10 cellular contexts compared by ENCODE assay signal in genomic region chr4:186685744-186686143, GRCh38. TPM values are rescaled to one million over a fixed set of nuclear protein-coding genes. Genes with fewer than 3 reads are reported as not detected.
A peak's percentile ranks its signal among the peaks of the same experiment; 100 is the strongest.
DNase-seq lines count a peak whose midpoint lies in the region; ATAC-seq, FAIRE-seq and TF ChIP-seq lines count a peak whose summit lies in the region.
"Had no signal": no experiment of that assay in that cellular context is flagged by ENCODE, and none has a peak within 500 bp of the region (broad histone marks: within the 10 kb centered on the region; RNA-seq: fewer than 3 reads in every experiment).

No MANE protein-coding gene starts in this region.

- no peak for FAIRE-seq in small intestine (lab: Jason Lieb, UNC)

- H3K27ac Mint-ChIP-seq in HFFc6, result peak overlapping the region; percentile 83
- H3K27ac Mint-ChIP-seq: activated CD8-positive, alpha-beta T cell treated with anti-CD3 and anti-CD28 coated beads for 36 hours had no signal

- H3K27me3 Mint-ChIP-seq in HFFc6 (ENCODE audit: insufficient read depth), result peaks cover 4% of the 10 kb centered on the region; the same call in 1 of the 2 replicates
- H3K27me3 Mint-ChIP-seq: activated CD8-positive, alpha-beta T cell treated with anti-CD3 and anti-CD28 coated beads for 36 hours had no signal

- intact Hi-C loops in body of pancreas (cut with DNase I), result no loop called here

- H3K27me3 ChIP-seq in body of pancreas (no peaks in the 10 kb centered on the region), iPS-18a (ENCODE audit: control insufficient read depth, insufficient read depth, low read length) (peaks cover 11% of the 10 kb centered on the region), small intestine (ENCODE audit: control insufficient read depth in 2 of 2, insufficient read depth in 2 of 2, low read length in 2 of 2) (no peaks in the 10 kb centered on the region)

- no peaks in the 10 kb centered on the region for H3K36me3 ChIP-seq in body of pancreas (replicated peaks in 1 of 2; ENCODE audit: insufficient read depth in 1 of 2, low read depth in 2 of 2)
- no peaks in the 10 kb centered on the region for H3K36me3 ChIP-seq in iPS-18a (ENCODE audit: control insufficient read depth, low read depth, low read length)
- peaks cover 0 to 2% of the 10 kb centered on the region in 2 donors for H3K36me3 ChIP-seq in small intestine (ENCODE audit: control insufficient read depth in 2 of 2, insufficient read depth in 2 of 2, low read length in 2 of 2)

- peaks cover 72% of the 10 kb centered on the region for H3K36me3 Mint-ChIP-seq in HFFc6 (ENCODE audit: low read depth)

- no peak overlapping the region for H3K4me3 ChIP-seq in body of pancreas
- H3K4me3 ChIP-seq in iPS-18a (ENCODE audit: low read length), result peak overlapping the region; percentile 6
- H3K4me3 ChIP-seq in small intestine (ENCODE audit: low read depth in 1 of 2, low read length in 2 of 2), result no peak overlapping the region
- H3K4me3 ChIP-seq in coronary artery, result no peak overlapping the region

- H3K9me3 ChIP-seq in body of pancreas (no peaks in the 10 kb centered on the region), iPS-18a (ENCODE audit: control insufficient read depth, low read depth, low read length) (no peaks in the 10 kb centered on the region), small intestine (ENCODE audit: control insufficient read depth, low read depth) (no peaks in the 10 kb centered on the region)

- peaks cover 89% of the 10 kb centered on the region for H3K4me1 Mint-ChIP-seq in HFFc6 (ENCODE audit: low read depth)

- DNase-seq in HFFc6 (peak; percentile 92), body of pancreas (no peak), small intestine (peak; percentile 48), T1000 (lab: John Stamatoyannopoulos, UW) (no peak), coronary artery (ENCODE audit: low spot score) (no peak)
- DNase-seq: activated CD8-positive, alpha-beta T cell treated with anti-CD3 and anti-CD28 coated beads for 36 hours had no signal

- TF ChIP-seq POLR2A in body of pancreas (IDR thresholded peaks at IDR 0.05), result no peak

- H3K27ac ChIP-seq in body of pancreas, result peak overlapping the region in 3 of 4 donors; percentile 48 to 75 (median 57)
- H3K27ac ChIP-seq in iPS-18a (ENCODE audit: low read length), result no peak overlapping the region
- no peak overlapping the region for H3K27ac ChIP-seq in small intestine (ENCODE audit: low read depth in 1 of 2, low read length in 1 of 2)
- peak overlapping the region in 1 of 2 donors; percentile 43 for H3K27ac ChIP-seq in coronary artery
- H3K27ac ChIP-seq: parathyroid adenoma had no signal

- peak overlapping the region; percentile 61 for H3K4me3 Mint-ChIP-seq in HFFc6
- H3K4me3 Mint-ChIP-seq: activated CD8-positive, alpha-beta T cell treated with anti-CD3 and anti-CD28 coated beads for 36 hours had no signal

- ATAC-seq in body of pancreas (peak; percentile 70), GM18868 (IDR thresholded peaks at IDR 0.05; ENCODE audit: unreplicated experiment) (no peak), HG03135 (IDR thresholded peaks at IDR 0.05; ENCODE audit: unreplicated experiment) (no peak)
- ATAC-seq: activated CD8-positive, alpha-beta T cell treated with anti-CD3 and anti-CD28 coated beads for 36 hours had no signal

- H3K9me3 Mint-ChIP-seq in HFFc6, result no peaks in the 10 kb centered on the region; the same call in 1 of the 2 replicates

- WGBS in body of pancreas, 2 donors, result 64 to 72% methylated on average over 3 of the region's 3 CpGs
- 61 to 75% (median 66%) methylated on average over 3 of the region's 3 CpGs for WGBS in small intestine, 3 donors

- no peak overlapping the region for H3K9ac ChIP-seq in iPS-18a (ENCODE audit: low read length)
- H3K9ac ChIP-seq: parathyroid adenoma had no signal

- H3K4me1 ChIP-seq in body of pancreas (peaks cover 34% of the 10 kb centered on the region), iPS-18a (ENCODE audit: control insufficient read depth, low read depth, low read length) (peaks cover 80% of the 10 kb centered on the region), small intestine (ENCODE audit: control insufficient read depth in 2 of 2, insufficient read depth in 1 of 2, low read depth in 1 of 2, low read length in 1 of 2) (peaks cover 0 to 9% of the 10 kb centered on the region in 2 donors)
- H3K4me1 ChIP-seq: parathyroid adenoma had no signal

- TF ChIP-seq CTCF in HFFc6 (IDR thresholded peaks at IDR 0.05) (no peak), body of pancreas (IDR thresholded peaks at IDR 0.05) (no peak), coronary artery (IDR thresholded peaks at IDR 0.05) (no peak)

RNA-seq across cellular contexts. Expression of gene FAT1, which starts 37.9 kb away (rescaled TPM):
- 100 to 1,000 TPM; 238 to 483 (median 287) TPM for total RNA-seq in HFFc6 (2021; fragmentation: NEBNext Ultra II Directional; extraction: Animal tissue kit (Norgen Biotek cat#: 25700))
- 10 to 100 TPM; 65.9 to 69.5 TPM for total RNA-seq in body of pancreas
- polyA plus RNA-seq in small intestine, result 10 to 100 TPM; 62.4 to 99.3 (median 67.8) TPM
- total RNA-seq: activated CD8-positive, alpha-beta T cell treated with anti-CD3 and anti-CD28 coated beads for 36 hours had no signal

Comparison
In these comparisons a context has a peak if more than half of its experiments do, and no peak if none do; other contexts are left out.
1. DNase-seq: peak in HFFc6 (single experiment) and small intestine (single experiment); none in body of pancreas (0 of 4), T1000 (single experiment) and coronary artery (single experiment).
2. H3K27ac ChIP-seq: peak in body of pancreas (3 of 4); none in iPS-18a (single experiment) and small intestine (0 of 2).